In the genomic region with DNA sequence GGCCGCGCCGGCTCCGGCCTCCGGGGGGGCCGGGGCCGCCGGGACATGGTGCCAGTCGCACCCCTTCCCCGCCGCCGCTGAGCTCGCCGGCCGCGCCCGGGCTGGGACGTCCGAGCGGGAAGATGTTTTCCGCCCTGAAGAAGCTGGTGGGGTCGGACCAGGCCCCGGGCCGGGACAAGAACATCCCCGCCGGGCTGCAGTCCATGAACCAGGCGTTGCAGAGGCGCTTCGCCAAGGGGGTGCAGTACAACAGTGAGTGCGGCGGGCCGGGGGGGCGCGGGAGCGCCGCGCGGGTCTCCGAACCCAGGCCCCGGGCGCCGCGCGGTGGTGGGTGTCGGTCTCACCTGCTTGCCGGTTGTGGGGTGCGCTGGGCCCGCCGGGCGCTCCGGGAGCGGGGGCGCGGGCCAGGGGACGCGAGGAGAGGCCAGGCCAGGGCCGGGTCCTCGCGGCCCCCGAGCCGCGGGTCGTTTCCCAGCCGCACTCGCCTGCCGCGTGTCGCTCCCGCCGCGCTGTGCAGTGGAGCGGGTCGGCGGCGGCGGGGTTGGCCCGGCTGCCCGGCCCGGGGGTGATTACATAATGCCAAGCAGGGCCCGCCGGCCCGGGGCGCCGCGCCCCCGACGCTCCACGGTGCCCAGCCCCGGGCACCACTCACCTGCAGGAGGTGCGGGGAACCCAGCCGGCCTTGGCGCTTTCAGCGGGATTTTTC, we compare ENCODE assay signal across 8 cellular contexts. TPM values are rescaled to one million over a fixed set of nuclear protein-coding genes. Genes with fewer than 3 reads are reported as not detected.
DNase-seq lines count a peak whose midpoint lies in the region; ATAC-seq and TF ChIP-seq lines count a peak whose summit lies in the region.

No MANE protein-coding gene starts in this region.

- H3K9ac ChIP-seq in endocrine pancreas (ENCODE audit: control insufficient read depth, insufficient read depth, low read length) (peak overlapping the region; percentile 69), mucosa of stomach (ENCODE audit: low read length) (peak overlapping the region; percentile 74)

- no peaks in the 10 kb centered on the region for H3K27me3 Mint-ChIP-seq in activated CD4-positive, alpha-beta T cell treated with anti-CD3 and anti-CD28 coated beads, Interleukin-2, amount 10 ng/mL, durations not matched to agents 7 days and 5 days

- TF ChIP-seq CTCF in AG10803 (conservative IDR thresholded peaks at IDR 0.05; ENCODE audit: low read length) (no peak), thyroid gland (IDR thresholded peaks at IDR 0.05) (no peak)

- peaks cover 26% of the 10 kb centered on the region for H3K36me3 Mint-ChIP-seq in activated CD4-positive, alpha-beta T cell treated with anti-CD3 and anti-CD28 coated beads, Interleukin-2, amount 10 ng/mL, durations not matched to agents 7 days and 5 days (ENCODE audit: low read depth)

- H3K27me3 ChIP-seq in endocrine pancreas (ENCODE audit: control insufficient read depth, insufficient read depth, low read length), result no peaks in the 10 kb centered on the region
- no peaks in the 10 kb centered on the region for H3K27me3 ChIP-seq in mucosa of stomach (ENCODE audit: control insufficient read depth, insufficient read depth, low read length)
- H3K27me3 ChIP-seq in thyroid gland, result no peaks in the 10 kb centered on the region

- peak overlapping the region; percentile 79 for H3K27ac Mint-ChIP-seq in activated CD4-positive, alpha-beta T cell treated with anti-CD3 and anti-CD28 coated beads, Interleukin-2, amount 10 ng/mL, durations not matched to agents 7 days and 5 days

- POLR2A ChIA-PET in activated CD4-positive, alpha-beta T cell treated with anti-CD3 and anti-CD28 coated beads, Interleukin-2, amount 10 ng/mL, durations not matched to agents 7 days and 5 days (lab: Charles Lee), result no interaction called here

- TF ChIP-seq POLR2A in thyroid gland (IDR thresholded peaks at IDR 0.05), result no peak

- H3K4me1 Mint-ChIP-seq in activated CD4-positive, alpha-beta T cell treated with anti-CD3 and anti-CD28 coated beads, Interleukin-2, amount 10 ng/mL, durations not matched to agents 7 days and 5 days, result peaks cover 45% of the 10 kb centered on the region

- no peaks in the 10 kb centered on the region for H3K36me3 ChIP-seq in endocrine pancreas (ENCODE audit: control insufficient read depth, insufficient read depth, low read length)
- no peaks in the 10 kb centered on the region for H3K36me3 ChIP-seq in mucosa of stomach (ENCODE audit: control insufficient read depth, insufficient read depth, low read length)
- H3K36me3 ChIP-seq in thyroid gland, result no peaks in the 10 kb centered on the region

- intact Hi-C loops in thyroid gland (cut with DNase I), result loop anchor here (5.0 kb wide), 1 partner anchor 139 kb away; the partner anchor contains the start of gene C8G

- H3K9me3 Mint-ChIP-seq in activated CD4-positive, alpha-beta T cell treated with anti-CD3 and anti-CD28 coated beads, Interleukin-2, amount 10 ng/mL, durations not matched to agents 7 days and 5 days, result no peaks in the 10 kb centered on the region

- 0% methylated on average over 19 to 22 of the region's 93 CpGs for WGBS in thyroid gland, 2 donors

- H3K4me1 ChIP-seq in endocrine pancreas (ENCODE audit: control insufficient read depth, insufficient read depth, low read length), result peaks cover 5% of the 10 kb centered on the region
- H3K4me1 ChIP-seq in mucosa of stomach (ENCODE audit: control insufficient read depth, insufficient read depth, low read length), result peaks cover 11% of the 10 kb centered on the region
- H3K4me1 ChIP-seq in thyroid gland, result peaks cover 23 to 33% of the 10 kb centered on the region in 2 donors

- DNase-seq in AG10803 (ENCODE audit: low read depth), result no peak
- DNase-seq in activated CD4-positive, alpha-beta T cell treated with anti-CD3 and anti-CD28 coated beads, Interleukin-2, amount 10 ng/mL, durations not matched to agents 7 days and 5 days, result peak; percentile 49
- peak in 1 of 2 donors; percentile 49 for DNase-seq in thyroid gland
- DNase-seq in NOMO-1 treated with dmso at 0.1 percent for 144 hours (lab: John Stamatoyannopoulos, UW; ENCODE audit: unreplicated experiment), result no peak

- H3K4me3 Mint-ChIP-seq in activated CD4-positive, alpha-beta T cell treated with anti-CD3 and anti-CD28 coated beads, Interleukin-2, amount 10 ng/mL, durations not matched to agents 7 days and 5 days, result peak overlapping the region; percentile 84

- H3K27ac ChIP-seq in thyroid gland, result peak overlapping the region; percentile 29 to 58 (median 46)

- H3K4me3 ChIP-seq in AG10803 (ENCODE audit: low read length), result peak overlapping the region; percentile 76
- peak overlapping the region; percentile 83 for H3K4me3 ChIP-seq in endocrine pancreas (ENCODE audit: control insufficient read depth, insufficient read depth, low read length)
- H3K4me3 ChIP-seq in mucosa of stomach (ENCODE audit: low read length), result peak overlapping the region; percentile 34
- peak overlapping the region; percentile 16 to 99 (median 92) for H3K4me3 ChIP-seq in thyroid gland (replicated peaks in 1 of 3)

- CTCF ChIA-PET in activated CD4-positive, alpha-beta T cell treated with anti-CD3 and anti-CD28 coated beads, Interleukin-2, amount 10 ng/mL, durations not matched to agents 7 days and 5 days (lab: Charles Lee), result interaction anchor here (0.7 to 4.6 kb wide), 11 partner anchors 9 to 428 kb away, joined by 3 to 23 read pairs (median 4); partner anchors contain the start of genes AJM1 and C8G

- ATAC-seq in GM19395 (IDR thresholded peaks at IDR 0.05; ENCODE audit: unreplicated experiment) (peak; percentile 37), HG03442 (IDR thresholded peaks at IDR 0.05; ENCODE audit: unreplicated experiment) (peak; percentile 26)

- no peaks in the 10 kb centered on the region for H3K9me3 ChIP-seq in endocrine pancreas (ENCODE audit: control insufficient read depth, low read length)
- H3K9me3 ChIP-seq in mucosa of stomach (ENCODE audit: control insufficient read depth, low read length), result no peaks in the 10 kb centered on the region
- H3K9me3 ChIP-seq in thyroid gland, result no peaks in the 10 kb centered on the region

RNA-seq across cellular contexts. Expression of gene RABL6, which starts 0.5 kb away (rescaled TPM):
- total RNA-seq in activated CD4-positive, alpha-beta T cell treated with anti-CD3 and anti-CD28 coated beads, Interleukin-2, amount 10 ng/mL, durations not matched to agents 7 days and 5 days, result 100 to 1,000 TPM in 1 of 2 experiments, 10 to 100 TPM in 1; 95.5 to 109 TPM
- total RNA-seq in thyroid gland, result 10 to 100 TPM; 59.8 to 84.0 (median 62.2) TPM

RNA-seq across cellular contexts. Expression of gene CCDC183, which starts 12.1 kb away (rescaled TPM):
- total RNA-seq in activated CD4-positive, alpha-beta T cell treated with anti-CD3 and anti-CD28 coated beads, Interleukin-2, amount 10 ng/mL, durations not matched to agents 7 days and 5 days, result 1 to 10 TPM in 1 of 2 experiments, under 1 TPM in 1; 0.97 to 1.1 TPM
- 1 to 10 TPM; 1.3 to 4.6 (median 2.8) TPM for total RNA-seq in thyroid gland

RNA-seq across cellular contexts. Expression of gene TMEM141, which starts 17.1 kb away (rescaled TPM):
- total RNA-seq in activated CD4-positive, alpha-beta T cell treated with anti-CD3 and anti-CD28 coated beads, Interleukin-2, amount 10 ng/mL, durations not matched to agents 7 days and 5 days, result 10 to 100 TPM; 28.5 to 38.5 TPM
- total RNA-seq in thyroid gland, result 100 to 1,000 TPM in 3 of 4 donors, 10 to 100 TPM in 1; 81.6 to 189 (median 141) TPM

RNA-seq across cellular contexts. Expression of gene AJM1, which starts 34.0 kb away (rescaled TPM):
- 1 to 10 TPM; 4.0 to 4.1 TPM for total RNA-seq in activated CD4-positive, alpha-beta T cell treated with anti-CD3 and anti-CD28 coated beads, Interleukin-2, amount 10 ng/mL, durations not matched to agents 7 days and 5 days
- total RNA-seq in thyroid gland, result 1 to 10 TPM in 3 of 4 donors, under 1 TPM in 1; 0.83 to 4.7 (median 2.3) TPM

RNA-seq across cellular contexts. Expression of gene PHPT1, which starts 41.0 kb away (rescaled TPM):
- 10 to 100 TPM; 90.1 to 99.4 TPM for total RNA-seq in activated CD4-positive, alpha-beta T cell treated with anti-CD3 and anti-CD28 coated beads, Interleukin-2, amount 10 ng/mL, durations not matched to agents 7 days and 5 days
- total RNA-seq in thyroid gland, result 100 to 1,000 TPM in 2 of 4 donors, 10 to 100 TPM in 2; 79.4 to 174 (median 115) TPM

Comparison
In these comparisons a context has a peak if more than half of its experiments do, and no peak if none do; other contexts are left out.
1. H3K4me3 ChIP-seq: peak in every context shown above with its lines; median percentile 92 in thyroid gland; 83 in endocrine pancreas; 76 in AG10803; 34 in mucosa of stomach.